In the genomic region with DNA sequence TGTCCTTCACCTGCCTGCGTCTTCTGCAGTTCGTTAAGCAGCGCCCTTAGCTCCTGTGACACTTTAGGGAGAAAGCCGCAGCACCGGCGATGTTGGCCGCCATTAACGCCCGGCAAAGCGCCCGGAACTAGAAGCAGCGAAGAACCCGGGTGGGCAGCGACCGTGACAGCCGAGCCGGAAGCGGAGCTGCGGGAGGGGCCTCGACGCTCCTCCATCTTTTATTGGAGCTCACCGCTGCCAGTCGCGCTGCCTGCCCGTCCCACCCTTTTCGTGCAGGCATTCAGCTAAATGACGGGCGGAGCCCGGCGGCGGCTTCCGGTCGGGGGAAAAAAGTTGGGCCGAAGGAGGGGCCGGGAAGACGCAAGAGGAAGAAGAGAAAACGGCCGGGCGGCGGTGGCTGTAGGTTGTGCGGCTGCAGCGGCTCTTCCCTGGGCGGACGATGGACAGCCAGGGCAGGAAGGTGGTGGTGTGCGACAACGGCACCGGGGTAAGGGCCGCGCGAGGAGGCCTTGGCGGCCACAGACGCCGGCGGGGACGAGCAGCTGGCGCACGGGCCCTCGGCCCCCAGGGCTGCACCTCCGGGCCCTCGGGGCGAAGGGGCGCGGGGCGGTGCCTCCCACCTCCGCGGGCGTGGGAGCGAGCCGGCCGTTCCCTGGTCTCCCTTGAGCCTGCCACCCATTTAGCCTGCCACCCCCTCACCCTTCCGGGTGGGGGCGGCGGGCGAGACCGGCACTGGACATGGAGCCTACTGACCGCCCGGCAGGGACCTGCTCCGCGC, we compare ENCODE assay signal across 8 cellular contexts. TPM values are rescaled to one million over a fixed set of nuclear protein-coding genes. Genes with fewer than 3 reads are reported as not detected.
DNase-seq lines count a peak whose midpoint lies in the region; ATAC-seq, FAIRE-seq and TF ChIP-seq lines count a peak whose summit lies in the region.

ACTR2 (plus strand) TSS at position 361 of the 778 bp plus-strand sequence; CDS start at position 440, 79 bp downstream.

- H3K27ac Mint-ChIP-seq in T-cell, result peak within 1 kb of the TSS; percentile 97 to 99
- H3K27ac Mint-ChIP-seq in type B pancreatic cell, result peak within 1 kb of the TSS; percentile 99

- intact Hi-C loops in cardiac septum (cut with DNase I), result loop anchor here (5.0 kb wide), 1 partner anchor 210 kb away; no protein-coding TSS in a partner anchor

- peaks cover 11% of the 10 kb centered on the region for H3K36me3 Mint-ChIP-seq in T-cell
- H3K36me3 Mint-ChIP-seq in type B pancreatic cell, result peaks cover 5% of the 10 kb centered on the region

- ATAC-seq in HG02840 (IDR thresholded peaks at IDR 0.05; ENCODE audit: low FRiP score, unreplicated experiment) (peak; percentile 86), T-cell (replicated peaks in 1 of 4) (peak; percentile 96 to 97 (median 97))

- H3K4me3 Mint-ChIP-seq in T-cell, result peak within 1 kb of the TSS; percentile 98 to 99 (median 99)
- peak within 1 kb of the TSS; percentile 98 for H3K4me3 Mint-ChIP-seq in type B pancreatic cell

- TF ChIP-seq CTCF in type B pancreatic cell (conservative IDR thresholded peaks at IDR 0.05), result no peak

- CTCF ChIA-PET in T-cell (lab: Charles Lee), result interaction anchor here in 1 of 2 donors (0.6 to 1.6 kb wide), 11 partner anchors 23 to 689 kb away, joined by 3 to 7 read pairs (median 3); partner anchors contain the start of genes CEP68 and RAB1A

- H3K4me1 Mint-ChIP-seq in T-cell (peaks cover 34 to 45% (median 44%) of the 10 kb centered on the region in 3 donors), type B pancreatic cell (ENCODE audit: unreplicated experiment) (peaks cover 29% of the 10 kb centered on the region)

- WGBS in adipose tissue, 3 donors, result 0 to 1% (median 0%) methylated on average over 57 to 79 of the region's 79 CpGs

- POLR2A ChIA-PET in T-cell (lab: Charles Lee), result interaction anchor here (0.6 to 1.3 kb wide), 28 partner anchors 8 to 1637 kb away, joined by 3 to 26 read pairs (median 7); partner anchors contain the start of genes RAB1A (in 2 of the 2), CEP68 (in 1 of the 2) and SERTAD2 (in 1 of the 2)

- peak; percentile 93 for TF ChIP-seq POLR2A in GM12891 (IDR thresholded peaks at IDR 0.05; ENCODE audit: low read depth, low read length)

- DNase-seq in GM12891 (ENCODE audit: insufficient read length, low spot score), result peak; percentile 67
- peak; percentile 68 for DNase-seq in NCI-H1436 treated with DMSO at 0.1 percent for 48 hours (lab: John Stamatoyannopoulos, UW)
- DNase-seq in T-cell, result peak; percentile 85 to 96 (median 93)
- peak; percentile 99 for DNase-seq in cardiac septum (ENCODE audit: low spot score)
- peak; percentile 95 for DNase-seq in pons (ENCODE audit: low spot score)
- peak; percentile 96 for DNase-seq in type B pancreatic cell (ENCODE audit: extremely low spot score, unreplicated experiment)

- peak; percentile 91 for FAIRE-seq in GM12891 (lab: Jason Lieb, UNC)

- H3K27me3 Mint-ChIP-seq in T-cell (peaks cover 0 to 2% of the 10 kb centered on the region in 2 donors), type B pancreatic cell (no peaks in the 10 kb centered on the region)

- H3K9me3 Mint-ChIP-seq in T-cell, result no peaks in the 10 kb centered on the region
- no peaks in the 10 kb centered on the region for H3K9me3 Mint-ChIP-seq in type B pancreatic cell

- peak within 1 kb of the TSS; percentile 93 for H3K27ac ChIP-seq in adipose tissue (ENCODE audit: low read depth, low read length)

TF ChIP-seq in GM12891, 5 proteins besides CTCF, POLR2A, EP300 and RAD21:
- no peak for TF ChIP-seq SPI1 (IDR thresholded peaks at IDR 0.05; ENCODE audit: low read depth, low read length)
- TF ChIP-seq PAX5 (IDR thresholded peaks at IDR 0.05; ENCODE audit: insufficient read depth, low read length, severe bottlenecking), result peak; percentile 100
- peak; percentile 97 for TF ChIP-seq POLR2AphosphoS5 (IDR thresholded peaks at IDR 0.05; ENCODE audit: low read depth, low read length)
- TF ChIP-seq TAF1 (IDR thresholded peaks at IDR 0.05; ENCODE audit: low read depth, low read length), result peak; percentile 59
- TF ChIP-seq POU2F2 (IDR thresholded peaks at IDR 0.05; ENCODE audit: low read depth, low read length), result peak; percentile 80

RNA-seq across cellular contexts. Expression of gene ACTR2, which starts in this region (rescaled TPM):
- 219 TPM for polyA plus RNA-seq in GM12891 (2012; ENCODE audit: low read depth, missing spikeins)
- total RNA-seq in T-cell (100 to 1,000 TPM; 234 to 267 (median 246) TPM), cardiac septum (110 TPM), type B pancreatic cell (ENCODE audit: low replicate concordance) (188 and 222 TPM in 2 replicates)
- 10 to 100 TPM; 34.5 to 83.6 (median 74.5) TPM for polyA plus RNA-seq in adipose tissue

Comparison
In these comparisons a context has a peak if more than half of its experiments do, and no peak if none do; other contexts are left out.
1. Peak in every context shown above with its lines: DNase-seq, ATAC-seq and H3K27ac ChIP-seq.